11 cellular contexts compared by ENCODE assay signal in the genomic region with DNA sequence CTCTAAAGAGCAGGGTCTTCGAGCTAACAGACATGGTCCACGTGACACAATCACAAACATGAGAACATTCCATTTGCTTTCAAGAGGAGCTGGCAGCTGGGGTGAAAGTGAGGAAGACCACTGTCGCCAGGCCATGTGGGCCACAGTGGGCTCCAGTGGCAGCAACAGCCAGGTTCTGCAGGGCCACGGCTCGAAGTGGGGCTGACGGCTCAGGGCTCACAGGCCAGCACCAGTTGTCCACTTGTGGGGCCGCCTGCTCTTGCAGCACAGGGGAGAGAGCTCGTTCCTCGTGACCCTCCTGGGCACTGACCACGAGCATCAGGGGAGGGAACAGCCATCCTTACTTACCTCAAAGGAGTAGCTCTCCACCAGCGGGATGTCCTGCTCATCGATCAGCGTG. TPM values are rescaled to one million over a fixed set of nuclear protein-coding genes. Genes with fewer than 3 reads are reported as not detected.
A peak's percentile ranks its signal among the peaks of the same experiment; 100 is the strongest.
DNase-seq lines count a peak whose midpoint lies in the region; ATAC-seq, FAIRE-seq and TF ChIP-seq lines count a peak whose summit lies in the region.
"Had no signal": no experiment of that assay in that cellular context is flagged by ENCODE, and none has a peak within 500 bp of the region (broad histone marks: within the 10 kb centered on the region; RNA-seq: fewer than 3 reads in every experiment).

No MANE protein-coding gene starts in this region.

- POLR2A ChIA-PET in A549 (lab: Yijun Ruan, JAX) (interaction anchor here (0.8 to 1.0 kb wide), 2 partner anchors 30 to 460 kb away, joined by 3 to 4 read pairs; partner anchors contain the start of gene EHMT1), Caco-2 (lab: Charles Lee) (no interaction called here), activated B cell treated with CpG ODN at 0.5 μM for 24 hours (lab: Charles Lee) (no interaction called here)

- H3K4me2 ChIP-seq in A549 = 0 out of 3 replicates have a peak overlapping the region, but pooled peaks have one; percentile 95

- no peaks in the 10 kb centered on the region for H3K27me3 ChIP-seq in Caco-2 (replicated peaks; ENCODE audit: control insufficient read depth, insufficient read depth, low read length)
- no peaks in the 10 kb centered on the region for H3K27me3 ChIP-seq in iPS-15b (ENCODE audit: control insufficient read depth, insufficient read depth, low read length)
- no peaks in the 10 kb centered on the region for H3K27me3 ChIP-seq in thyroid gland

- peaks cover 15% of the 10 kb centered on the region; the same call in 1 of the 3 replicates for H3K4me1 ChIP-seq in A549
- peaks cover 8% of the 10 kb centered on the region for H3K4me1 ChIP-seq in Caco-2
- peaks cover 3% of the 10 kb centered on the region for H3K4me1 ChIP-seq in iPS-15b (ENCODE audit: control insufficient read depth, insufficient read depth, low read length)
- peaks cover 10 to 26% of the 10 kb centered on the region in 2 donors for H3K4me1 ChIP-seq in thyroid gland

- no peak for TF ChIP-seq EP300 in A549 (IDR thresholded peaks at IDR 0.05)

- no peak for DNase-seq in A549 (ENCODE audit: low read depth in 1 of 2, low spot score in 1 of 2)
- no peak for DNase-seq in Caco-2
- no peak for DNase-seq in activated B cell treated with CpG ODN at 0.5 μM for 24 hours
- no peak for DNase-seq in thyroid gland
- DNase-seq in GM19240 (ENCODE audit: insufficient read length, low spot score) = no peak
- DNase-seq: dermis blood vessel endothelial cell, left cardiac atrium, WERI-Rb-1 had no signal

- intact Hi-C loops in Caco-2 (cut with micrococcal nuclease; ENCODE audit: unreplicated experiment) = no loop called here
- intact Hi-C loops in activated B cell treated with CpG ODN at 0.5 μM for 24 hours (cut with micrococcal nuclease) = no loop called here
- intact Hi-C loops in thyroid gland (cut with DNase I) = no loop called here

- no TSS peak for BruUV-seq in Caco-2 (replicated peaks; lab: Mats Ljungman, UMichigan)

- H3K36me3 ChIP-seq in Caco-2 (ENCODE audit: control insufficient read depth, insufficient read depth, low read length) = peaks cover 3% of the 10 kb centered on the region
- peaks cover 49% of the 10 kb centered on the region for H3K36me3 ChIP-seq in iPS-15b (ENCODE audit: control insufficient read depth, insufficient read depth, low read length)
- H3K36me3 ChIP-seq in thyroid gland = peaks cover 7 to 8% of the 10 kb centered on the region in 2 donors

- 87% methylated on average over 13 of the region's 13 CpGs for WGBS in A549 (ENCODE audit: missing lambda C conversion rate)
- 85 to 91% methylated on average over 10 to 12 of the region's 13 CpGs for whole genome bisulfite sequencing in thyroid gland, 2 donors

- H3K27me3 Mint-ChIP-seq in Caco-2 (ENCODE audit: insufficient read depth, unreplicated experiment) (no peaks in the 10 kb centered on the region), activated B cell treated with CpG ODN at 0.5 μM for 24 hours (peaks cover 1% of the 10 kb centered on the region)

- H3K9ac ChIP-seq in iPS-15b (ENCODE audit: low read depth, low read length) = peak overlapping the region; percentile 9

- H3K36me3 Mint-ChIP-seq in Caco-2 (ENCODE audit: insufficient read depth, unreplicated experiment) (peaks cover 27% of the 10 kb centered on the region), activated B cell treated with CpG ODN at 0.5 μM for 24 hours (ENCODE audit: low read depth) (peaks cover 41% of the 10 kb centered on the region)

- H3K4me3 Mint-ChIP-seq in Caco-2 (ENCODE audit: unreplicated experiment) (peak overlapping the region; percentile 10), activated B cell treated with CpG ODN at 0.5 μM for 24 hours (peak overlapping the region; percentile 65)

- TF ChIP-seq POLR2A in A549 (IDR thresholded peaks at IDR 0.05; ENCODE audit: low read length) = no peak
- no peak for TF ChIP-seq POLR2A in thyroid gland (IDR thresholded peaks at IDR 0.05)

- no peaks in the 10 kb centered on the region for H3K4me1 Mint-ChIP-seq in Caco-2 (ENCODE audit: low read depth, unreplicated experiment)
- peaks cover 6% of the 10 kb centered on the region for H3K4me1 Mint-ChIP-seq in activated B cell treated with CpG ODN at 0.5 μM for 24 hours

- TF ChIP-seq CTCF in A549 (IDR thresholded peaks at IDR 0.05) (no peak), Caco-2 (IDR thresholded peaks at IDR 0.05; ENCODE audit: insufficient read depth in 1 of 2, low read depth in 1 of 2, low read length in 1 of 2, severe bottlenecking in 1 of 2, unreplicated experiment in 1 of 2) (no peak), activated B cell treated with CpG ODN at 0.5 μM for 24 hours (IDR thresholded peaks at IDR 0.05) (no peak), thyroid gland (IDR thresholded peaks at IDR 0.05) (no peak)

- ATAC-seq in A549 (no peak), activated B cell treated with CpG ODN at 0.5 μM for 24 hours (ENCODE audit: low read depth) (no peak), HG02678 (IDR thresholded peaks at IDR 0.05; ENCODE audit: unreplicated experiment) (no peak), HG03432 (IDR thresholded peaks at IDR 0.05; ENCODE audit: unreplicated experiment) (no peak)
- ATAC-seq: left cardiac atrium had no signal

- no peak overlapping the region for H3K4me3 ChIP-seq in A549
- no peak overlapping the region for H3K4me3 ChIP-seq in Caco-2 (ENCODE audit: low read depth, low read length)
- H3K4me3 ChIP-seq in iPS-15b (ENCODE audit: low read depth, low read length) = no peak overlapping the region
- no peak overlapping the region for H3K4me3 ChIP-seq in thyroid gland (replicated peaks in 1 of 3)

- no peaks in the 10 kb centered on the region for H3K9me3 ChIP-seq in A549
- H3K9me3 ChIP-seq in Caco-2 = no peaks in the 10 kb centered on the region
- H3K9me3 ChIP-seq in iPS-15b (ENCODE audit: control insufficient read depth, insufficient read depth, low read length) = no peaks in the 10 kb centered on the region
- H3K9me3 ChIP-seq in thyroid gland = no peaks in the 10 kb centered on the region

- H3K9me3 Mint-ChIP-seq in Caco-2 (ENCODE audit: unreplicated experiment) = no peaks in the 10 kb centered on the region
- H3K9me3 Mint-ChIP-seq in activated B cell treated with CpG ODN at 0.5 μM for 24 hours = no peaks in the 10 kb centered on the region

- TF ChIP-seq RAD21 in A549 (conservative IDR thresholded peaks at IDR 0.05 in 1 of 2, IDR thresholded peaks at IDR 0.05 in 1 of 2) = no peak

- CTCF ChIA-PET in A549 (lab: Yijun Ruan, JAX) = interaction anchor here (1.1 to 18.5 kb wide), 6 partner anchors 8 to 286 kb away, joined by 3 to 175 read pairs (median 5); partner anchors contain the start of genes DPH7 and NRARP
- CTCF ChIA-PET in Caco-2 (lab: Charles Lee) = interaction anchor here (0.6 kb wide), 1 partner anchor 309 kb away, joined by 3 read pairs; no protein-coding TSS in a partner anchor
- CTCF ChIA-PET in activated B cell treated with CpG ODN at 0.5 μM for 24 hours (lab: Charles Lee) = interaction anchor here (0.5 to 1.3 kb wide), 2 partner anchors 9 to 542 kb away, joined by 3 to 6 read pairs; partner anchors contain the start of gene DPH7

- H3K27ac ChIP-seq in A549 = no peak overlapping the region
- H3K27ac ChIP-seq in thyroid gland = no peak overlapping the region
- H3K27ac ChIP-seq: WERI-Rb-1 had no signal

- H3K27ac Mint-ChIP-seq in Caco-2 (ENCODE audit: unreplicated experiment) = peak overlapping the region; percentile 73
- no peak overlapping the region for H3K27ac Mint-ChIP-seq in activated B cell treated with CpG ODN at 0.5 μM for 24 hours

- no peak for FAIRE-seq in A549 (lab: Jason Lieb, UNC)

RNA-seq across cellular contexts. Expression of gene ZMYND19, which starts 2.0 kb away (rescaled TPM):
- 16.0 and 19.6 TPM in 2 replicates for polyA plus RNA-seq in A549 (2011; rRNA removed)
- polyA plus RNA-seq in A549 (2012; cell fraction: cytosol; rRNA removed) = 42.7 and 47.2 TPM in 2 replicates
- 66.6 and 82.2 TPM in 2 replicates for polyA plus RNA-seq in A549 (2012; cell fraction: nucleus; rRNA removed)
- polyA plus RNA-seq in A549 (2017; fragmentation: RNase III; extraction: RNeasy Plus Mini Kit Qiagen cat#74134 plus additional on column Dnase treatment) = 35.7 to 38.7 TPM (median 37.5 TPM) in 3 replicates
- 14.8 and 16.1 TPM in 2 replicates for polyA minus RNA-seq in A549 (2011; rRNA and poly(A)+ RNA removed)
- 66.3 and 66.9 TPM in 2 replicates for total RNA-seq in Caco-2 (2022)
- 21.9 and 25.1 TPM in 2 replicates for total RNA-seq in activated B cell treated with CpG ODN at 0.5 μM for 24 hours
- total RNA-seq in thyroid gland = 10 to 100 TPM in 1 of 4 donors, 1 to 10 TPM in 3; 8.7 to 14.3 (median 9.5) TPM

RNA-seq across cellular contexts. Expression of gene DPH7, which starts 9.6 kb away (rescaled TPM):
- 26.7 and 28.2 TPM in 2 replicates for polyA plus RNA-seq in A549 (2011; rRNA removed)
- 43.3 and 46.0 TPM in 2 replicates for polyA plus RNA-seq in A549 (2012; cell fraction: cytosol; rRNA removed)
- polyA plus RNA-seq in A549 (2012; cell fraction: nucleus; rRNA removed) = 131 and 139 TPM in 2 replicates
- 28.8 to 35.2 TPM (median 33.4 TPM) in 3 replicates for polyA plus RNA-seq in A549 (2017; fragmentation: RNase III; extraction: RNeasy Plus Mini Kit Qiagen cat#74134 plus additional on column Dnase treatment)
- 18.9 and 20.0 TPM in 2 replicates for polyA minus RNA-seq in A549 (2011; rRNA and poly(A)+ RNA removed)
- total RNA-seq in Caco-2 (2022) = 51.9 and 58.4 TPM in 2 replicates
- 39.4 and 43.0 TPM in 2 replicates for total RNA-seq in activated B cell treated with CpG ODN at 0.5 μM for 24 hours
- 10 to 100 TPM; 20.8 to 47.4 (median 34.1) TPM for total RNA-seq in thyroid gland

RNA-seq across cellular contexts. Expression of gene ARRDC1, which starts 17.2 kb away (rescaled TPM):
- polyA plus RNA-seq in A549 (2011; rRNA removed) = 20.7 and 23.8 TPM in 2 replicates
- 39.7 and 49.8 TPM in 2 replicates for polyA plus RNA-seq in A549 (2012; cell fraction: cytosol; rRNA removed)
- 268 and 290 TPM in 2 replicates for polyA plus RNA-seq in A549 (2012; cell fraction: nucleus; rRNA removed)
- 20.6 to 22.5 TPM (median 22.0 TPM) in 3 replicates for polyA plus RNA-seq in A549 (2017; fragmentation: RNase III; extraction: RNeasy Plus Mini Kit Qiagen cat#74134 plus additional on column Dnase treatment)
- polyA minus RNA-seq in A549 (2011; rRNA and poly(A)+ RNA removed) = 25.8 and 32.7 TPM in 2 replicates
- total RNA-seq in Caco-2 (2022) = 61.1 and 66.6 TPM in 2 replicates
- total RNA-seq in activated B cell treated with CpG ODN at 0.5 μM for 24 hours = 56.9 and 58.3 TPM in 2 replicates
- total RNA-seq in thyroid gland = 10 to 100 TPM; 45.6 to 66.2 (median 61.2) TPM

RNA-seq across cellular contexts. Expression of gene EHMT1, which starts 30.5 kb away (rescaled TPM):
- polyA plus RNA-seq in A549 (2011; rRNA removed) (33.6 and 41.3 TPM in 2 replicates), A549 (2017; fragmentation: RNase III; extraction: RNeasy Plus Mini Kit Qiagen cat#74134 plus additional on column Dnase treatment) (45.6 to 52.9 TPM (median 48.0 TPM) in 3 replicates)
- polyA plus RNA-seq in A549 (2012; cell fraction: cytosol; rRNA removed) = 47.5 and 56.3 TPM in 2 replicates
- 181 and 185 TPM in 2 replicates for polyA plus RNA-seq in A549 (2012; cell fraction: nucleus; rRNA removed)
- polyA minus RNA-seq in A549 (2011; rRNA and poly(A)+ RNA removed) = 68.5 and 82.6 TPM in 2 replicates
- total RNA-seq in Caco-2 (2022) (92.3 and 92.9 TPM in 2 replicates), activated B cell treated with CpG ODN at 0.5 μM for 24 hours (157 and 163 TPM in 2 replicates), thyroid gland (10 to 100 TPM; 56.8 to 99.5 (median 94.4) TPM)

RNA-seq across cellular contexts. Expression of gene MRPL41, which starts 36.6 kb away (rescaled TPM):
- 19.2 and 19.7 TPM in 2 replicates for polyA plus RNA-seq in A549 (2011; rRNA removed)
- polyA plus RNA-seq in A549 (2012; cell fraction: cytosol; rRNA removed) = 106 and 120 TPM in 2 replicates
- 47.7 and 82.7 TPM in 2 replicates for polyA plus RNA-seq in A549 (2012; cell fraction: nucleus; rRNA removed)
- polyA plus RNA-seq in A549 (2017; fragmentation: RNase III; extraction: RNeasy Plus Mini Kit Qiagen cat#74134 plus additional on column Dnase treatment) = 51.0 to 54.4 TPM (median 52.4 TPM) in 3 replicates
- 4.2 and 6.5 TPM in 2 replicates for polyA minus RNA-seq in A549 (2011; rRNA and poly(A)+ RNA removed)
- total RNA-seq in Caco-2 (2022) = 44.2 and 48.6 TPM in 2 replicates
- 26.0 and 32.9 TPM in 2 replicates for total RNA-seq in activated B cell treated with CpG ODN at 0.5 μM for 24 hours
- 10 to 100 TPM; 24.5 to 67.2 (median 47.7) TPM for total RNA-seq in thyroid gland
